1 cellular context compared by ENCODE assay signal in the genomic region with DNA sequence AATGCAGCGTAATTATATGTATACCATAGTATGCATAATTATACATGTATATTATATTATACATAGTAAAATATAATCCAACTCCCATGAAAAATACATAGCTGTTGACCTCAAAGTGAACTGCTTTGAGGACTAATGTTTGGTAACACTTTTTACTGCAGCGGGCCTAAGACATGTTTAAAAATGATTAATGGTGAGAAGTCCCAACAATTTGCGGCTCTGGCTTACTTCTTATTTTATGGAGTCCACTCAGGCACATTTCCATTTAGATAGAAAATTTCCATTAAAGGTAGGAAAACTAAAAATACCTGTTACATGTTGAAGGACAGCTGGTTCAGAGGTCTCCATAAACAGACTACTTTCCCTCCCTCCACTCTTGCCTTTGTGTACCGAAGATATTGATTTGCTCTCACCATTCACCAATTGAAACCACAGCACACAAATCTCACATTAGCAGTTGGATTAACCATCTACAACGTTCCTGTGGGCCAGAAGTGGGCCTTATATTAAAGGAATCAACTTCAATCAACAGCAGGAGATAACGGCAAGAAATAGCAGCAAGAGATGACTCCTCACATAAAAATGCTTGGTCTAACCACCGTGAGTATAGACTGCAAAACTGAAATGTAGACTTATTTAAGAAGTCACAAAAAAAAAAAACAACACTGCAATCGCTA.
TF ChIP-seq lines count a peak whose summit lies in the region.

No MANE protein-coding gene starts in this region.

TF ChIP-seq in K562, 482 proteins besides CTCF, POLR2A, EP300 and RAD21:
- TF ChIP-seq, protein P1, sequence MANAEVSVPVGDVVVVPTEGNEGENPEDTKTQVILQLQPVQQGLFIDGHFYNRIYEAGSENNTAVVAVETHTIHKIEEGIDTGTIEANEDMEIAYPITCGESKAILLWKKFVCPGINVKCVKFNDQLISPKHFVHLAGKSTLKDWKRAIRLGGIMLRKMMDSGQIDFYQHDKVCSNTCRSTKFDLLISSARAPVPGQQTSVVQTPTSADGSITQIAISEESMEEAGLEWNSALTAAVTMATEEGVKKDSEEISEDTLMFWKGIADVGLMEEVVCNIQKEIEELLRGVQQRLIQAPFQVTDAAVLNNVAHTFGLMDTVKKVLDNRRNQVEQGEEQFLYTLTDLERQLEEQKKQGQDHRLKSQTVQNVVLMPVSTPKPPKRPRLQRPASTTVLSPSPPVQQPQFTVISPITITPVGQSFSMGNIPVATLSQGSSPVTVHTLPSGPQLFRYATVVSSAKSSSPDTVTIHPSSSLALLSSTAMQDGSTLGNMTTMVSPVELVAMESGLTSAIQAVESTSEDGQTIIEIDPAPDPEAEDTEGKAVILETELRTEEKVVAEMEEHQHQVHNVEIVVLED (CRISPR knock-in tag; IDR thresholded peaks at IDR 0.05) = no peak
- TF ChIP-seq TEAD2 (tag; IDR thresholded peaks at IDR 0.05) (no peak), CBX8 (IDR thresholded peaks at IDR 0.05; ENCODE audit: borderline replicate concordance, extremely low read depth, low read depth, low read length, poor library complexity, severe bottlenecking) (peak; percentile 3), TAL1 (IDR thresholded peaks at IDR 0.05) (no peak), HMGN3 (IDR thresholded peaks at IDR 0.05; ENCODE audit: borderline replicate concordance, extremely low read depth, insufficient read length, low read depth, low read length) (no peak), EZH2 (IDR thresholded peaks at IDR 0.05; ENCODE audit: borderline replicate concordance, low read depth, low read length) (0 out of 2 replicates have a peak, but pooled peaks have one; percentile 69), MED1 (CRISPR knock-in tag; IDR thresholded peaks at IDR 0.05; ENCODE audit: borderline replicate concordance) (no peak), BCOR (IDR thresholded peaks at IDR 0.05) (no peak), FOSL1 (tag; conservative IDR thresholded peaks at IDR 0.05) (peak; percentile 70), CSDE1 (IDR thresholded peaks at IDR 0.05) (no peak)
- TF ChIP-seq, protein P2, sequence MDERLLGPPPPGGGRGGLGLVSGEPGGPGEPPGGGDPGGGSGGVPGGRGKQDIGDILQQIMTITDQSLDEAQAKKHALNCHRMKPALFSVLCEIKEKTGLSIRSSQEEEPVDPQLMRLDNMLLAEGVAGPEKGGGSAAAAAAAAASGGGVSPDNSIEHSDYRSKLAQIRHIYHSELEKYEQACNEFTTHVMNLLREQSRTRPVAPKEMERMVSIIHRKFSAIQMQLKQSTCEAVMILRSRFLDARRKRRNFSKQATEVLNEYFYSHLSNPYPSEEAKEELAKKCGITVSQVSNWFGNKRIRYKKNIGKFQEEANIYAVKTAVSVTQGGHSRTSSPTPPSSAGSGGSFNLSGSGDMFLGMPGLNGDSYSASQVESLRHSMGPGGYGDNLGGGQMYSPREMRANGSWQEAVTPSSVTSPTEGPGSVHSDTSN (CRISPR knock-in tag; IDR thresholded peaks at IDR 0.05; ENCODE audit: low read depth) = no peak
- TF ChIP-seq, protein P2 (tag; conservative IDR thresholded peaks at IDR 0.05; ENCODE audit: low read depth) = 0 out of 2 replicates have a peak, but pooled peaks have one; percentile 12
- TF ChIP-seq, protein P3, sequence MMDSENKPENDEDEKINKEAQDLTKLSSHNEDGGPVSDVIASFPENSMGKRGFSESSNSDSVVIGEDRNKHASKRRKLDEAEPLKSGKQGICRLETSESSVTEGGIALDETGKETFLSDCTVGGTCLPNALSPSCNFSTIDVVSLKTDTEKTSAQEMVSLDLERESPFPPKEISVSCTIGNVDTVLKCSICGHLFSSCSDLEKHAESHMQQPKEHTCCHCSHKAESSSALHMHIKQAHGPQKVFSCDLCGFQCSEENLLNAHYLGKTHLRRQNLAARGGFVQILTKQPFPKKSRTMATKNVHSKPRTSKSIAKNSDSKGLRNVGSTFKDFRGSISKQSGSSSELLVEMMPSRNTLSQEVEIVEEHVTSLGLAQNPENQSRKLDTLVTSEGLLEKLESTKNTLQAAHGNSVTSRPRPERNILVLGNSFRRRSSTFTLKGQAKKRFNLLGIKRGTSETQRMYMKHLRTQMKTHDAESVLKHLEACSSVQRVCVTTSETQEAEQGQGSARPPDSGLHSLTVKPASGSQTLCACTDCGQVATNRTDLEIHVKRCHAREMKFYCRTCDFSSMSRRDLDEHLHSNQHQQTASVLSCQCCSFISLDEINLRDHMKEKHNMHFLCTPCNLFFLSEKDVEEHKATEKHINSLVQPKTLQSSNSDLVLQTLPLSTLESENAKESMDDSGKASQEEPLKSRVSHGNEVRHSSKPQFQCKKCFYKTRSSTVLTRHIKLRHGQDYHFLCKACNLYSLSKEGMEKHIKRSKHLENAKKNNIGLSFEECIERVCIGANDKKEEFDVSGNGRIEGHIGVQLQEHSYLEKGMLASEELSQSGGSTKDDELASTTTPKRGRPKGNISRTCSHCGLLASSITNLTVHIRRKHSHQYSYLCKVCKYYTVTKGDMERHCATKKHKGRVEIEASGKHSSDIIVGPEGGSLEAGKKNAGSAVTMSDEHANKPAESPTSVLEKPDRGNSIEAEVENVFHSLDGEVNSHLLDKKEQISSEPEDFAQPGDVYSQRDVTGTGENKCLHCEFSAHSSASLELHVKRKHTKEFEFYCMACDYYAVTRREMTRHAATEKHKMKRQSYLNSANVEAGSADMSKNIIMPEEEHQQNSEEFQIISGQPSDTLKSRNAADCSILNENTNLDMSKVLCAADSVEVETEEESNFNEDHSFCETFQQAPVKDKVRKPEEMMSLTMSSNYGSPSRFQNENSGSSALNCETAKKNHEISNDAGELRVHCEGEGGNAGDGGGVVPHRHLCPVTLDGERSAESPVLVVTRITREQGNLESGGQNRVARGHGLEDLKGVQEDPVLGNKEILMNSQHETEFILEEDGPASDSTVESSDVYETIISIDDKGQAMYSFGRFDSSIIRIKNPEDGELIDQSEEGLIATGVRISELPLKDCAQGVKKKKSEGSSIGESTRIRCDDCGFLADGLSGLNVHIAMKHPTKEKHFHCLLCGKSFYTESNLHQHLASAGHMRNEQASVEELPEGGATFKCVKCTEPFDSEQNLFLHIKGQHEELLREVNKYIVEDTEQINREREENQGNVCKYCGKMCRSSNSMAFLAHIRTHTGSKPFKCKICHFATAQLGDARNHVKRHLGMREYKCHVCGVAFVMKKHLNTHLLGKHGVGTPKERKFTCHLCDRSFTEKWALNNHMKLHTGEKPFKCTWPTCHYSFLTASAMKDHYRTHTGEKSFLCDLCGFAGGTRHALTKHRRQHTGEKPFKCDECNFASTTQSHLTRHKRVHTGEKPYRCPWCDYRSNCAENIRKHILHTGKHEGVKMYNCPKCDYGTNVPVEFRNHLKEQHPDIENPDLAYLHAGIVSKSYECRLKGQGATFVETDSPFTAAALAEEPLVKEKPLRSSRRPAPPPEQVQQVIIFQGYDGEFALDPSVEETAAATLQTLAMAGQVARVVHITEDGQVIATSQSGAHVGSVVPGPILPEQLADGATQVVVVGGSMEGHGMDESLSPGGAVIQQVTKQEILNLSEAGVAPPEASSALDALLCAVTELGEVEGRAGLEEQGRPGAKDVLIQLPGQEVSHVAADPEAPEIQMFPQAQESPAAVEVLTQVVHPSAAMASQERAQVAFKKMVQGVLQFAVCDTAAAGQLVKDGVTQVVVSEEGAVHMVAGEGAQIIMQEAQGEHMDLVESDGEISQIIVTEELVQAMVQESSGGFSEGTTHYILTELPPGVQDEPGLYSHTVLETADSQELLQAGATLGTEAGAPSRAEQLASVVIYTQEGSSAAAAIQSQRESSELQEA (IDR thresholded peaks at IDR 0.05; ENCODE audit: low read depth) = no peak
